Comparison of ENCODE assay signal across 1 cellular context in the genomic region with DNA sequence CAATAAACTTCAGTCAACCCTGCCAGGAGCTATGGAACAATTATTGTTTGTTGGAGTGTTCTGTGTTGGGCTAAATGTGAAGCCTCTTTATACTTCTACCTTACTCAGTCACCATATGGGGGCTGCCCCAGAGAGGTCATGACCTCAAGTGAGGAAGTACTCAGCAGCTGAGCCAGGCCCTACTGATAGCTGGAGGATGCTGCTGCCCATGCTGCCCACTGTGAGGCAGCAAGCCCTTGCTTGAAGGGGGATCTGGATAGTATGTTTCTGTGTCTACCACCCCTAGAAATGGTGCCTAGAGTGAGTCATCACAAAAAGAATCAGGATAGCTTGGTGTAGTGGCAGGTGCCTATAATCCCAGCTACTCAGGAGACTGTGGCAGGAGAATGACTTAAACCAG.
TF ChIP-seq lines count a peak whose summit lies in the region.

No MANE protein-coding gene starts in this region.

TF ChIP-seq in K562, 482 proteins besides CTCF, POLR2A, EP300 and RAD21 (continued from another document):
- TF ChIP-seq, protein P1, sequence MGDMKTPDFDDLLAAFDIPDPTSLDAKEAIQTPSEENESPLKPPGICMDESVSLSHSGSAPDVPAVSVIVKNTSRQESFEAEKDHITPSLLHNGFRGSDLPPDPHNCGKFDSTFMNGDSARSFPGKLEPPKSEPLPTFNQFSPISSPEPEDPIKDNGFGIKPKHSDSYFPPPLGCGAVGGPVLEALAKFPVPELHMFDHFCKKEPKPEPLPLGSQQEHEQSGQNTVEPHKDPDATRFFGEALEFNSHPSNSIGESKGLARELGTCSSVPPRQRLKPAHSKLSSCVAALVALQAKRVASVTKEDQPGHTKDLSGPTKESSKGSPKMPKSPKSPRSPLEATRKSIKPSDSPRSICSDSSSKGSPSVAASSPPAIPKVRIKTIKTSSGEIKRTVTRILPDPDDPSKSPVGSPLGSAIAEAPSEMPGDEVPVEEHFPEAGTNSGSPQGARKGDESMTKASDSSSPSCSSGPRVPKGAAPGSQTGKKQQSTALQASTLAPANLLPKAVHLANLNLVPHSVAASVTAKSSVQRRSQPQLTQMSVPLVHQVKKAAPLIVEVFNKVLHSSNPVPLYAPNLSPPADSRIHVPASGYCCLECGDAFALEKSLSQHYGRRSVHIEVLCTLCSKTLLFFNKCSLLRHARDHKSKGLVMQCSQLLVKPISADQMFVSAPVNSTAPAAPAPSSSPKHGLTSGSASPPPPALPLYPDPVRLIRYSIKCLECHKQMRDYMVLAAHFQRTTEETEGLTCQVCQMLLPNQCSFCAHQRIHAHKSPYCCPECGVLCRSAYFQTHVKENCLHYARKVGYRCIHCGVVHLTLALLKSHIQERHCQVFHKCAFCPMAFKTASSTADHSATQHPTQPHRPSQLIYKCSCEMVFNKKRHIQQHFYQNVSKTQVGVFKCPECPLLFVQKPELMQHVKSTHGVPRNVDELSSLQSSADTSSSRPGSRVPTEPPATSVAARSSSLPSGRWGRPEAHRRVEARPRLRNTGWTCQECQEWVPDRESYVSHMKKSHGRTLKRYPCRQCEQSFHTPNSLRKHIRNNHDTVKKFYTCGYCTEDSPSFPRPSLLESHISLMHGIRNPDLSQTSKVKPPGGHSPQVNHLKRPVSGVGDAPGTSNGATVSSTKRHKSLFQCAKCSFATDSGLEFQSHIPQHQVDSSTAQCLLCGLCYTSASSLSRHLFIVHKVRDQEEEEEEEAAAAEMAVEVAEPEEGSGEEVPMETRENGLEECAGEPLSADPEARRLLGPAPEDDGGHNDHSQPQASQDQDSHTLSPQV (IDR thresholded peaks at IDR 0.05), result 0 out of 2 replicates have a peak, but pooled peaks have one; percentile 12
- TF ChIP-seq RBM14 (IDR thresholded peaks at IDR 0.05; ENCODE audit: borderline replicate concordance, insufficient read depth, low read depth, low read length), result no peak
- TF ChIP-seq E2F3 (CRISPR knock-in tag; IDR thresholded peaks at IDR 0.05), result no peak
- TF ChIP-seq NFE2 (IDR thresholded peaks at IDR 0.05; ENCODE audit: low read depth), result no peak
- no peak for TF ChIP-seq NR2C2 (CRISPR knock-in tag; IDR thresholded peaks at IDR 0.05)
- peak; percentile 62 for TF ChIP-seq NR2C2 (tag; IDR thresholded peaks at IDR 0.05)
- no peak for TF ChIP-seq ZNF431 (CRISPR knock-in tag; IDR thresholded peaks at IDR 0.05)
- no peak for TF ChIP-seq ZNF143 (CRISPR knock-in tag; IDR thresholded peaks at IDR 0.05)
- no peak for TF ChIP-seq PHTF2 (CRISPR knock-in tag; IDR thresholded peaks at IDR 0.05)
- TF ChIP-seq SPI1 (IDR thresholded peaks at IDR 0.05; ENCODE audit: borderline replicate concordance, low read depth, low read length), result peak; percentile 71; the same call in 1 of the 2 replicates
- TF ChIP-seq, protein P2, sequence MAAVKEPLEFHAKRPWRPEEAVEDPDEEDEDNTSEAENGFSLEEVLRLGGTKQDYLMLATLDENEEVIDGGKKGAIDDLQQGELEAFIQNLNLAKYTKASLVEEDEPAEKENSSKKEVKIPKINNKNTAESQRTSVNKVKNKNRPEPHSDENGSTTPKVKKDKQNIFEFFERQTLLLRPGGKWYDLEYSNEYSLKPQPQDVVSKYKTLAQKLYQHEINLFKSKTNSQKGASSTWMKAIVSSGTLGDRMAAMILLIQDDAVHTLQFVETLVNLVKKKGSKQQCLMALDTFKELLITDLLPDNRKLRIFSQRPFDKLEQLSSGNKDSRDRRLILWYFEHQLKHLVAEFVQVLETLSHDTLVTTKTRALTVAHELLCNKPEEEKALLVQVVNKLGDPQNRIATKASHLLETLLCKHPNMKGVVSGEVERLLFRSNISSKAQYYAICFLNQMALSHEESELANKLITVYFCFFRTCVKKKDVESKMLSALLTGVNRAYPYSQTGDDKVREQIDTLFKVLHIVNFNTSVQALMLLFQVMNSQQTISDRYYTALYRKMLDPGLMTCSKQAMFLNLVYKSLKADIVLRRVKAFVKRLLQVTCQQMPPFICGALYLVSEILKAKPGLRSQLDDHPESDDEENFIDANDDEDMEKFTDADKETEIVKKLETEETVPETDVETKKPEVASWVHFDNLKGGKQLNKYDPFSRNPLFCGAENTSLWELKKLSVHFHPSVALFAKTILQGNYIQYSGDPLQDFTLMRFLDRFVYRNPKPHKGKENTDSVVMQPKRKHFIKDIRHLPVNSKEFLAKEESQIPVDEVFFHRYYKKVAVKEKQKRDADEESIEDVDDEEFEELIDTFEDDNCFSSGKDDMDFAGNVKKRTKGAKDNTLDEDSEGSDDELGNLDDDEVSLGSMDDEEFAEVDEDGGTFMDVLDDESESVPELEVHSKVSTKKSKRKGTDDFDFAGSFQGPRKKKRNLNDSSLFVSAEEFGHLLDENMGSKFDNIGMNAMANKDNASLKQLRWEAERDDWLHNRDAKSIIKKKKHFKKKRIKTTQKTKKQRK (IDR thresholded peaks at IDR 0.05; ENCODE audit: borderline replicate concordance, low read depth, low read length), result no peak
- no peak for TF ChIP-seq TEAD2 (tag; IDR thresholded peaks at IDR 0.05)
- TF ChIP-seq, protein P3, sequence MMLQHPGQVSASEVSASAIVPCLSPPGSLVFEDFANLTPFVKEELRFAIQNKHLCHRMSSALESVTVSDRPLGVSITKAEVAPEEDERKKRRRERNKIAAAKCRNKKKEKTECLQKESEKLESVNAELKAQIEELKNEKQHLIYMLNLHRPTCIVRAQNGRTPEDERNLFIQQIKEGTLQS (IDR thresholded peaks at IDR 0.05), result peak; percentile 24; the same call in 1 of the 2 replicates
- TF ChIP-seq, protein P3 (CRISPR knock-in tag; conservative IDR thresholded peaks at IDR 0.05), result no peak
- TF ChIP-seq, protein P4, sequence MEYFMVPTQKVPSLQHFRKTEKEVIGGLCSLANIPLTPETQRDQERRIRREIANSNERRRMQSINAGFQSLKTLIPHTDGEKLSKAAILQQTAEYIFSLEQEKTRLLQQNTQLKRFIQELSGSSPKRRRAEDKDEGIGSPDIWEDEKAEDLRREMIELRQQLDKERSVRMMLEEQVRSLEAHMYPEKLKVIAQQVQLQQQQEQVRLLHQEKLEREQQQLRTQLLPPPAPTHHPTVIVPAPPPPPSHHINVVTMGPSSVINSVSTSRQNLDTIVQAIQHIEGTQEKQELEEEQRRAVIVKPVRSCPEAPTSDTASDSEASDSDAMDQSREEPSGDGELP (CRISPR knock-in tag; IDR thresholded peaks at IDR 0.05; ENCODE audit: borderline replicate concordance), result peak; percentile 63; the same call in 1 of the 2 replicates
- TF ChIP-seq, protein P5, sequence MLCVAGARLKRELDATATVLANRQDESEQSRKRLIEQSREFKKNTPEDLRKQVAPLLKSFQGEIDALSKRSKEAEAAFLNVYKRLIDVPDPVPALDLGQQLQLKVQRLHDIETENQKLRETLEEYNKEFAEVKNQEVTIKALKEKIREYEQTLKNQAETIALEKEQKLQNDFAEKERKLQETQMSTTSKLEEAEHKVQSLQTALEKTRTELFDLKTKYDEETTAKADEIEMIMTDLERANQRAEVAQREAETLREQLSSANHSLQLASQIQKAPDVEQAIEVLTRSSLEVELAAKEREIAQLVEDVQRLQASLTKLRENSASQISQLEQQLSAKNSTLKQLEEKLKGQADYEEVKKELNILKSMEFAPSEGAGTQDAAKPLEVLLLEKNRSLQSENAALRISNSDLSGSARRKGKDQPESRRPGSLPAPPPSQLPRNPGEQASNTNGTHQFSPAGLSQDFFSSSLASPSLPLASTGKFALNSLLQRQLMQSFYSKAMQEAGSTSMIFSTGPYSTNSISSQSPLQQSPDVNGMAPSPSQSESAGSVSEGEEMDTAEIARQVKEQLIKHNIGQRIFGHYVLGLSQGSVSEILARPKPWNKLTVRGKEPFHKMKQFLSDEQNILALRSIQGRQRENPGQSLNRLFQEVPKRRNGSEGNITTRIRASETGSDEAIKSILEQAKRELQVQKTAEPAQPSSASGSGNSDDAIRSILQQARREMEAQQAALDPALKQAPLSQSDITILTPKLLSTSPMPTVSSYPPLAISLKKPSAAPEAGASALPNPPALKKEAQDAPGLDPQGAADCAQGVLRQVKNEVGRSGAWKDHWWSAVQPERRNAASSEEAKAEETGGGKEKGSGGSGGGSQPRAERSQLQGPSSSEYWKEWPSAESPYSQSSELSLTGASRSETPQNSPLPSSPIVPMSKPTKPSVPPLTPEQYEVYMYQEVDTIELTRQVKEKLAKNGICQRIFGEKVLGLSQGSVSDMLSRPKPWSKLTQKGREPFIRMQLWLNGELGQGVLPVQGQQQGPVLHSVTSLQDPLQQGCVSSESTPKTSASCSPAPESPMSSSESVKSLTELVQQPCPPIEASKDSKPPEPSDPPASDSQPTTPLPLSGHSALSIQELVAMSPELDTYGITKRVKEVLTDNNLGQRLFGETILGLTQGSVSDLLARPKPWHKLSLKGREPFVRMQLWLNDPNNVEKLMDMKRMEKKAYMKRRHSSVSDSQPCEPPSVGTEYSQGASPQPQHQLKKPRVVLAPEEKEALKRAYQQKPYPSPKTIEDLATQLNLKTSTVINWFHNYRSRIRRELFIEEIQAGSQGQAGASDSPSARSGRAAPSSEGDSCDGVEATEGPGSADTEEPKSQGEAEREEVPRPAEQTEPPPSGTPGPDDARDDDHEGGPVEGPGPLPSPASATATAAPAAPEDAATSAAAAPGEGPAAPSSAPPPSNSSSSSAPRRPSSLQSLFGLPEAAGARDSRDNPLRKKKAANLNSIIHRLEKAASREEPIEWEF (CRISPR knock-in tag; IDR thresholded peaks at IDR 0.05), result no peak
- peak; percentile 82; the same call in 1 of the 2 replicates for TF ChIP-seq NR2C1 (IDR thresholded peaks at IDR 0.05)
- TF ChIP-seq NR2C1 (tag; IDR thresholded peaks at IDR 0.05), result peak; percentile 78
- TF ChIP-seq ZKSCAN8 (CRISPR knock-in tag; IDR thresholded peaks at IDR 0.05), result no peak
- TF ChIP-seq TCF3 (CRISPR knock-in tag; IDR thresholded peaks at IDR 0.05), result no peak
TF ChIP-seq in K562: peak in this region for 6.
